ENCODE assay signal across 1 cellular context in the genomic region with DNA sequence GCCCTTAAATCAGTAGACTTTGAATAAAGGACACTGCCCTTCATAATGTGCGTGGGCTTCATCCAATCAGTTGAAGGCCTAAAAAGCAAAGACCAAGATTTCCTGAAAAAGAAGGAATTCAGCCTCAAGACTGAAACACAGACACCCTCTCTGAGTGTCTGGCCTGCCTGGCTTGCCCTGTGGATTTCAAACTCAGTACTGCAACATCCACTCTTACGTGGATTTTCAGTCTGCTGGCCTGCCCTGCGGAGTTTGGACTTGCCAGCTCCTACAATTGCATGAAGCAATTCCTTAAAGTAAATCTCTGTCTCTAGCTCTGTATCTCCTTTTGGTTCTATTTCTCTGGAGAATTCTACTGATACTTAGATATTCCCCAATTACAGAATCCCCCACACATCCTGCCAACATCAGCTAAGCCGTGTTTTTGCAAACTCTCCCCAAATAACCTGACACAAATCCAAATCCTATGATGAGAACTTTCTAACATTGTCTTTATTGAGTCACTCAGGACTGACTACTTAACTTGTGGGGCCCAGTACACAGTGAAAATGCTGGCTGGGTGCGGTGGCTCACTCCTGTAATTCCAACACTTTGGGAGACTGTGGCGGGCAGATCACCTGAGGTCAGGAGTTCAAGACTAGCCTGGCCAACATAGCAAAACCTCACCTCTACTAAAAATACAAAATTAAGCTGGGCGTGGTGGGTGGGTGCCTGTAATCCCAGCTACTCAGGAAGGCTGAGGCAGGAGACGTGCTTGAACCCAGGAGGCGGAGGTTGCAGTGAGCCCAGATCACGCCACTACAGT.
TF ChIP-seq lines count a peak whose summit lies in the region.

No MANE protein-coding gene starts in this region.

TF ChIP-seq in GM23338, 12 proteins besides CTCF, POLR2A, EP300 and RAD21 (continued from another document):
- no peak for TF ChIP-seq ZNF331 (CRISPR knock-in tag; IDR thresholded peaks at IDR 0.05; ENCODE audit: low read depth)
- TF ChIP-seq STAT1 (IDR thresholded peaks at IDR 0.05; ENCODE audit: unreplicated experiment) = no peak
- no peak for TF ChIP-seq ZNF114 (CRISPR knock-in tag; IDR thresholded peaks at IDR 0.05)
